ENCODE assay signal across 17 cellular contexts in genomic region chr6:125670586-125670985, GRCh38.
A peak's percentile ranks its signal among the peaks of the same experiment; 100 is the strongest.
DNase-seq lines count a peak whose midpoint lies in the region; ATAC-seq and TF ChIP-seq lines count a peak whose summit lies in the region.
"Had no signal": no experiment of that assay in that cellular context is flagged by ENCODE, and none has a peak within 500 bp of the region (broad histone marks: within the 10 kb centered on the region; RNA-seq: fewer than 3 reads in every experiment).

No MANE protein-coding gene starts in this region.

- H3K4me1 ChIP-seq in H9 (ENCODE audit: insufficient read depth, low read length) (peaks cover 7% of the 10 kb centered on the region), hepatocyte (ENCODE audit: insufficient read depth) (no peaks in the 10 kb centered on the region), psoas muscle (peaks cover 13% of the 10 kb centered on the region)
- H3K4me1 ChIP-seq: right lobe of liver had no signal

- H3K56ac ChIP-seq in H9 (ENCODE audit: insufficient read length, low read depth, low read length), result no peak overlapping the region

- H3K23me2 ChIP-seq in H9 (ENCODE audit: insufficient read length, low read depth, low read length, poor library complexity, severe bottlenecking), result no peaks in the 10 kb centered on the region

- in situ Hi-C loops in brain microvascular endothelial cell (cut with HindIII; ENCODE audit: low pct_ligation_motif_present, low sequenced_read_pairs), result no loop called here

- H2BK15ac ChIP-seq in H9 (ENCODE audit: low read depth, low read length), result no peak overlapping the region

- no peak overlapping the region for H2BK20ac ChIP-seq in H9 (ENCODE audit: low read depth, low read length, poor library complexity, severe bottlenecking)

- no peak overlapping the region for H3K9ac ChIP-seq in H9 (ENCODE audit: extremely low read depth, insufficient read length, low read length)

- H3K9me3 Mint-ChIP-seq in H9, result no peaks in the 10 kb centered on the region; a peak in 1 of 5 replicates
- no peaks in the 10 kb centered on the region for H3K9me3 Mint-ChIP-seq in activated T-cell treated with anti-CD3 and anti-CD28 coated beads, Interleukin-2, amount 50 U/mL, for 24 hours
- H3K9me3 Mint-ChIP-seq: activated naive CD8-positive, alpha-beta T cell treated with anti-CD3 and anti-CD28 coated beads, Interleukin-2, amount 10 ng/mL, durations not matched to agents 7 days and 5 days; CD8-positive, alpha-beta memory T cell had no signal

- no CpG with 5 or more reads among the region's 4 CpGs for WGBS in H9 (ENCODE audit: extremely low coverage, insufficient read length, low lambda C conversion rate)
- 25% methylated on average over 4 of the region's 4 CpGs for WGBS in hepatocyte (ENCODE audit: low lambda C conversion rate, missing lambda C conversion rate)
- 3 to 16% (median 12%) methylated on average over 4 of the region's 4 CpGs for WGBS in psoas muscle, 3 donors

- no peak for TF ChIP-seq CTCF in H9 (conservative IDR thresholded peaks at IDR 0.05)
- TF ChIP-seq CTCF in brain microvascular endothelial cell (IDR thresholded peaks at IDR 0.05; ENCODE audit: low read depth, low read length, missing control alignments), result no peak
- no peak for TF ChIP-seq CTCF in hepatocyte (IDR thresholded peaks at IDR 0.05; ENCODE audit: poor library complexity)
- no peak for TF ChIP-seq CTCF in psoas muscle (IDR thresholded peaks at IDR 0.05)

- no peak overlapping the region for H4K5ac ChIP-seq in H9 (ENCODE audit: insufficient read length, low read depth, low read length)

- no peak overlapping the region for H2BK120ac ChIP-seq in H9 (ENCODE audit: low read depth, low read length, poor library complexity, severe bottlenecking)

- H3K14ac ChIP-seq in H9 (ENCODE audit: insufficient read depth, low read length), result no peak overlapping the region

- peaks cover 0 to 6% (median 0%) of the 10 kb centered on the region in 3 experiments; a peak in 3 of 7 replicates for H3K36me3 Mint-ChIP-seq in H9 (ENCODE audit: insufficient read depth in 1 of 3, low read depth in 3 of 3)
- no peaks in the 10 kb centered on the region for H3K36me3 Mint-ChIP-seq in activated T-cell treated with anti-CD3 and anti-CD28 coated beads, Interleukin-2, amount 50 U/mL, for 24 hours (ENCODE audit: low read depth)
- H3K36me3 Mint-ChIP-seq: activated naive CD8-positive, alpha-beta T cell treated with anti-CD3 and anti-CD28 coated beads, Interleukin-2, amount 10 ng/mL, durations not matched to agents 7 days and 5 days; CD8-positive, alpha-beta memory T cell had no signal

- H2AFZ ChIP-seq in H9 (ENCODE audit: low read length), result no peak overlapping the region
- no peak overlapping the region for H2AFZ ChIP-seq in hepatocyte

- no peak overlapping the region for H4K8ac ChIP-seq in H9 (replicated peaks; ENCODE audit: insufficient read length, low read depth, low read length)

- no peaks in the 10 kb centered on the region for H3K9me2 ChIP-seq in hepatocyte (replicated peaks; ENCODE audit: insufficient read depth)

- H3K18ac ChIP-seq in H9 (ENCODE audit: insufficient read length, low read depth, low read length), result no peak overlapping the region

- H3K27me3 Mint-ChIP-seq in H9 (ENCODE audit: low read depth), result no peaks in the 10 kb centered on the region; the same call in 1 of the 2 replicates
- H3K27me3 Mint-ChIP-seq in activated T-cell treated with anti-CD3 and anti-CD28 coated beads, Interleukin-2, amount 50 U/mL, for 24 hours, result peaks cover 28% of the 10 kb centered on the region

- H3K4me3 ChIP-seq in brain microvascular endothelial cell (ENCODE audit: low read depth, low read length) (no peak overlapping the region), hepatocyte (no peak overlapping the region), psoas muscle (no peak overlapping the region)
- H3K4me3 ChIP-seq: GM12878, right lobe of liver had no signal

- DNase-seq in H9, result peak; percentile 72
- peak; percentile 18 for DNase-seq in brain microvascular endothelial cell
- DNase-seq in hepatocyte (ENCODE audit: low spot score), result peak; percentile 19
- DNase-seq in psoas muscle, result peak in 1 of 2 donors; percentile 19
- no peak for DNase-seq in activated T-cell treated with anti-CD3 and anti-CD28 coated beads, Interleukin-2, amount 50 U/mL, for 24 hours
- no peak for DNase-seq in activated CD4-positive, alpha-beta T cell treated with anti-CD3 and anti-CD28 coated beads, Interleukin-2, amount 50 U/mL, for 1 hour
- DNase-seq: activated naive CD8-positive, alpha-beta T cell treated with anti-CD3 and anti-CD28 coated beads, Interleukin-2, amount 10 ng/mL, durations not matched to agents 7 days and 5 days; CD8-positive, alpha-beta memory T cell; EL; nephron progenitor cell; right lobe of liver; stimulated activated CD4-positive, alpha-beta T cell treated with anti-CD3 and anti-CD28 coated beads, Interleukin-2, amount 100 ng/mL, for 48 hours; stimulated activated CD8-positive, alpha-beta memory T cell treated with anti-CD3 and anti-CD28 coated beads, Interleukin-4, amount 100 ng/mL, for 48 hours; trophoblast cell had no signal

- no peak overlapping the region for H2AK5ac ChIP-seq in H9 (ENCODE audit: insufficient read length, low read length)

- peaks cover 19 to 22% of the 10 kb centered on the region in 2 experiments for H3K4me1 Mint-ChIP-seq in H9
- no peaks in the 10 kb centered on the region for H3K4me1 Mint-ChIP-seq in activated T-cell treated with anti-CD3 and anti-CD28 coated beads, Interleukin-2, amount 50 U/mL, for 24 hours (ENCODE audit: low read depth)
- H3K4me1 Mint-ChIP-seq: activated naive CD8-positive, alpha-beta T cell treated with anti-CD3 and anti-CD28 coated beads, Interleukin-2, amount 10 ng/mL, durations not matched to agents 7 days and 5 days; CD8-positive, alpha-beta memory T cell had no signal

- H3K27ac Mint-ChIP-seq in H9, result peak overlapping the region; percentile 55 to 81 (median 57); a peak in 6 of 7 replicates
- H3K27ac Mint-ChIP-seq in activated T-cell treated with anti-CD3 and anti-CD28 coated beads, Interleukin-2, amount 50 U/mL, for 24 hours, result no peak overlapping the region
- H3K27ac Mint-ChIP-seq: activated naive CD8-positive, alpha-beta T cell treated with anti-CD3 and anti-CD28 coated beads, Interleukin-2, amount 10 ng/mL, durations not matched to agents 7 days and 5 days; CD8-positive, alpha-beta memory T cell; nephron progenitor cell had no signal

- H4K91ac ChIP-seq in H9 (ENCODE audit: insufficient read length, low read depth, low read length), result no peak overlapping the region

- H3K79me2 ChIP-seq in H9 (ENCODE audit: insufficient read depth, low read length) (0 out of 2 replicates have a peak, but pooled peaks cover 2% of the 10 kb centered on the region), hepatocyte (no peaks in the 10 kb centered on the region)

- intact Hi-C loops in psoas muscle (cut with DNase I), result loop anchor here in 1 of 2 donors (1.0 to 10.0 kb wide), 3 partner anchors 72 to 356 kb away; no protein-coding TSS in a partner anchor

- H3K9me3 ChIP-seq in H9 (ENCODE audit: control insufficient read depth, low read depth, low read length) (no peaks in the 10 kb centered on the region), hepatocyte (ENCODE audit: low read depth) (no peaks in the 10 kb centered on the region), psoas muscle (no peaks in the 10 kb centered on the region)
- H3K9me3 ChIP-seq: right lobe of liver had no signal

- no peak overlapping the region for H3K27ac ChIP-seq in H9 (ENCODE audit: insufficient read length, low read depth, low read length)
- no peak overlapping the region for H3K27ac ChIP-seq in brain microvascular endothelial cell
- no peak overlapping the region for H3K27ac ChIP-seq in hepatocyte
- peak overlapping the region; percentile 79 for H3K27ac ChIP-seq in psoas muscle
- H3K27ac ChIP-seq: right lobe of liver had no signal

- no peaks in the 10 kb centered on the region for H4K20me1 ChIP-seq in H9 (ENCODE audit: control insufficient read depth, insufficient read depth, insufficient read length)
- no peaks in the 10 kb centered on the region for H4K20me1 ChIP-seq in hepatocyte (ENCODE audit: insufficient read depth, poor library complexity, severe bottlenecking)

- H3T11ph ChIP-seq in H9 (ENCODE audit: low read length), result no peak overlapping the region

- no peak overlapping the region for H3K23ac ChIP-seq in H9 (ENCODE audit: insufficient read length, low read depth, low read length)

- ATAC-seq in psoas muscle (peak; percentile 92 to 94 (median 92)), HG02870 (IDR thresholded peaks at IDR 0.05; ENCODE audit: unreplicated experiment) (no peak), HG02642 (IDR thresholded peaks at IDR 0.05; ENCODE audit: poor library complexity, unreplicated experiment) (no peak)
- ATAC-seq: GM12878, right lobe of liver had no signal

- H3K36me3 ChIP-seq in brain microvascular endothelial cell (replicated peaks), result no peaks in the 10 kb centered on the region
- H3K36me3 ChIP-seq in hepatocyte (replicated peaks; ENCODE audit: insufficient read depth, low read depth), result no peaks in the 10 kb centered on the region
- no peaks in the 10 kb centered on the region for H3K36me3 ChIP-seq in psoas muscle (ENCODE audit: insufficient read depth in 1 of 2, low read depth in 1 of 2)
- H3K36me3 ChIP-seq: right lobe of liver had no signal

- no peak overlapping the region for H2BK12ac ChIP-seq in H9 (ENCODE audit: insufficient read length, low read depth, low read length)

- H3K79me1 ChIP-seq in H9 (ENCODE audit: insufficient read depth, low read depth, low read length, poor library complexity, severe bottlenecking), result no peaks in the 10 kb centered on the region

- H3K4me3 Mint-ChIP-seq in H9, result peak overlapping the region in 1 of 2 experiments; percentile 16; a peak in 1 of 5 replicates
- H3K4me3 Mint-ChIP-seq in activated T-cell treated with anti-CD3 and anti-CD28 coated beads, Interleukin-2, amount 50 U/mL, for 24 hours, result no peak overlapping the region
- H3K4me3 Mint-ChIP-seq: activated naive CD8-positive, alpha-beta T cell treated with anti-CD3 and anti-CD28 coated beads, Interleukin-2, amount 10 ng/mL, durations not matched to agents 7 days and 5 days; CD8-positive, alpha-beta memory T cell; nephron progenitor cell had no signal

- H3K4me2 ChIP-seq in H9 (ENCODE audit: insufficient read depth, insufficient read length, low read length) (peak overlapping the region; percentile 12), hepatocyte (no peak overlapping the region)

- no peaks in the 10 kb centered on the region for H3K27me3 ChIP-seq in H9 (ENCODE audit: insufficient read depth, low read length)
- no peaks in the 10 kb centered on the region for H3K27me3 ChIP-seq in brain microvascular endothelial cell (replicated peaks)
- H3K27me3 ChIP-seq in hepatocyte, result no peaks in the 10 kb centered on the region
- H3K27me3 ChIP-seq in psoas muscle (ENCODE audit: insufficient read depth in 3 of 3, low read length in 2 of 3), result no peaks in the 10 kb centered on the region
- H3K27me3 ChIP-seq: right lobe of liver had no signal

- no peak overlapping the region for H2BK5ac ChIP-seq in H9 (ENCODE audit: insufficient read length, low read length)

- H3K4ac ChIP-seq in H9 (ENCODE audit: low read depth, low read length), result no peak overlapping the region

Comparison
In these comparisons a context has a peak if more than half of its experiments do, and no peak if none do; other contexts are left out.
1. DNase-seq: peak in H9 (single experiment), brain microvascular endothelial cell (single experiment) and hepatocyte (single experiment); none in activated T-cell treated with anti-CD3 and anti-CD28 coated beads, Interleukin-2, amount 50 U/mL, for 24 hours (single experiment) and activated CD4-positive, alpha-beta T cell treated with anti-CD3 and anti-CD28 coated beads, Interleukin-2, amount 50 U/mL, for 1 hour (single experiment).
2. ATAC-seq: peak in psoas muscle (4 of 4); none in HG02870 (single experiment) and HG02642 (single experiment).